In genomic region chr4:139740531-139741041, GRCh38 we compare ENCODE assay signal across 8 cellular contexts.
DNase-seq lines count a peak whose midpoint lies in the region; ATAC-seq and TF ChIP-seq lines count a peak whose summit lies in the region.

No MANE protein-coding gene starts in this region.

- intact Hi-C loops in lower lobe of right lung (cut with DNase I) (no loop called here), transverse colon (cut with DNase I; ENCODE audit: low total_unique reads) (no loop called here)

- no peaks in the 10 kb centered on the region for H3K27me3 ChIP-seq in lower lobe of right lung (ENCODE audit: low read depth)
- H3K27me3 ChIP-seq in transverse colon, result no peaks in the 10 kb centered on the region

- no peak overlapping the region for H3K4me3 Mint-ChIP-seq in T-helper 17 cell

- peaks cover 38% of the 10 kb centered on the region for H3K4me1 ChIP-seq in lower lobe of right lung
- H3K4me1 ChIP-seq in transverse colon, result peaks cover 6 to 9% (median 6%) of the 10 kb centered on the region in 4 donors

- H3K4me1 Mint-ChIP-seq in T-helper 17 cell, result peaks cover 4% of the 10 kb centered on the region

- ATAC-seq in lower lobe of right lung (peak; percentile 88 to 90), T-helper 17 cell (no peak), HG03342 (IDR thresholded peaks at IDR 0.05; ENCODE audit: unreplicated experiment) (no peak)

- H3K27ac Mint-ChIP-seq in T-helper 17 cell, result no peak overlapping the region

- DNase-seq in DMS53 treated with DMSO at 0.1 percent for 48 hours (lab: John Stamatoyannopoulos, UW; ENCODE audit: unreplicated experiment), result peak; percentile 76
- DNase-seq in NCI-H226, result peak; percentile 74
- DNase-seq in cerebellar cortex (ENCODE audit: low spot score), result peak; percentile 96
- peak; percentile 70 for DNase-seq in lower lobe of right lung
- peak; percentile 39 for DNase-seq in transverse colon
- DNase-seq in T-helper 17 cell, result no peak
- DNase-seq in activated CD4-positive, alpha-beta T cell treated with anti-CD3 and anti-CD28 coated beads for 48 hours, result no peak

- TF ChIP-seq EP300 in transverse colon (IDR thresholded peaks at IDR 0.05; ENCODE audit: low read depth), result no peak

- peak overlapping the region; percentile 81 for H3K27ac ChIP-seq in lower lobe of right lung
- H3K27ac ChIP-seq in transverse colon, result peak overlapping the region; percentile 33 to 77 (median 68)

- H3K36me3 ChIP-seq in lower lobe of right lung (no peaks in the 10 kb centered on the region), transverse colon (no peaks in the 10 kb centered on the region)

- in situ Hi-C loops in transverse colon (cut with MboI; ENCODE audit: low pct_ligation_motif_present in 1 of 4, low pct_unique_long_range_greater_than_20kb in 1 of 4, low sequenced_read_pairs in 3 of 4), result loop anchor here in 1 of 4 donors (25.0 kb wide), 1 partner anchor 522 kb away; no protein-coding TSS in a partner anchor

- peak overlapping the region; percentile 12 for H3K4me3 ChIP-seq in lower lobe of right lung
- no peak overlapping the region for H3K4me3 ChIP-seq in transverse colon

- peaks cover 48% of the 10 kb centered on the region for H3K27me3 Mint-ChIP-seq in T-helper 17 cell

- TF ChIP-seq POLR2A in transverse colon (IDR thresholded peaks at IDR 0.05), result no peak

- no peaks in the 10 kb centered on the region for H3K36me3 Mint-ChIP-seq in T-helper 17 cell (ENCODE audit: low read depth)

- TF ChIP-seq CTCF in lower lobe of right lung (IDR thresholded peaks at IDR 0.05), result peak; percentile 29
- TF ChIP-seq CTCF in transverse colon (IDR thresholded peaks at IDR 0.05), result no peak

- 0 to 43% methylated on average over 1 to 10 of the region's 10 CpGs for WGBS in transverse colon (ENCODE audit: low coverage in 1 of 2), 2 donors

- H3K9me3 ChIP-seq in lower lobe of right lung (no peaks in the 10 kb centered on the region), transverse colon (no peaks in the 10 kb centered on the region), T-helper 17 cell (ENCODE audit: control insufficient read depth, low read length, poor library complexity, severe bottlenecking) (no peaks in the 10 kb centered on the region)

Comparison
In these comparisons a context has a peak if more than half of its experiments do, and no peak if none do; other contexts are left out.
1. DNase-seq: peak in DMS53 treated with DMSO at 0.1 percent for 48 hours (single experiment), NCI-H226 (single experiment), cerebellar cortex (single experiment), lower lobe of right lung (single experiment) and transverse colon (single experiment); none in T-helper 17 cell (0 of 3) and activated CD4-positive, alpha-beta T cell treated with anti-CD3 and anti-CD28 coated beads for 48 hours (single experiment).
2. ATAC-seq: peak in lower lobe of right lung (2 of 2); none in T-helper 17 cell (single experiment) and HG03342 (single experiment).